20 cellular contexts compared by ENCODE assay signal in genomic region chr14:23610815-23611289, GRCh38. TPM values are rescaled to one million over a fixed set of nuclear protein-coding genes. Genes with fewer than 3 reads are reported as not detected.
DNase-seq lines count a peak whose midpoint lies in the region; ATAC-seq and TF ChIP-seq lines count a peak whose summit lies in the region.
"Had no signal": no experiment of that assay in that cellular context is flagged by ENCODE, and none has a peak within 500 bp of the region (broad histone marks: within the 10 kb centered on the region; RNA-seq: fewer than 3 reads in every experiment).

No MANE protein-coding gene starts in this region.

- H3K4me3 ChIP-seq in right lobe of liver: no peak overlapping the region
- H3K4me3 ChIP-seq in transverse colon: no peak overlapping the region
- H3K4me3 ChIP-seq: adrenal gland, GM12878, GM23248 had no signal

- H3K27ac ChIP-seq in right lobe of liver: peak overlapping the region in 2 of 3 donors; percentile 68 to 97
- peak overlapping the region; percentile 14 to 76 (median 68) for H3K27ac ChIP-seq in transverse colon
- H3K27ac ChIP-seq: adrenal gland, GM23248 had no signal

- CTCF ChIA-PET in activated CD8-positive, alpha-beta T cell treated with anti-CD3 and anti-CD28 coated beads for 36 hours (lab: Charles Lee): interaction anchor here (1.0 to 6.1 kb wide), 8 partner anchors 9 to 320 kb away, joined by 3 to 73 read pairs (median 4); no protein-coding TSS in a partner anchor
- CTCF ChIA-PET in Calu3 (lab: Charles Lee): interaction anchor here (0.6 to 1.8 kb wide), 3 partner anchors 21 to 325 kb away, joined by 7 read pairs; no protein-coding TSS in a partner anchor

- TF ChIP-seq CTCF in activated CD8-positive, alpha-beta T cell treated with anti-CD3 and anti-CD28 coated beads for 36 hours (IDR thresholded peaks at IDR 0.05): no peak
- TF ChIP-seq CTCF in right lobe of liver (IDR thresholded peaks at IDR 0.05) (no peak), transverse colon (IDR thresholded peaks at IDR 0.05) (no peak), Calu3 (IDR thresholded peaks at IDR 0.05; ENCODE audit: unreplicated experiment) (no peak)

- no peaks in the 10 kb centered on the region for H3K9me3 ChIP-seq in right lobe of liver
- no peaks in the 10 kb centered on the region for H3K9me3 ChIP-seq in transverse colon
- H3K9me3 ChIP-seq: adrenal gland had no signal

- H3K27me3 Mint-ChIP-seq in activated T-cell treated with anti-CD3 and anti-CD28 coated beads, Interleukin-2, amount 50 U/mL, for 72 hours (ENCODE audit: low read depth): no peaks in the 10 kb centered on the region
- H3K27me3 Mint-ChIP-seq in activated CD8-positive, alpha-beta T cell treated with anti-CD3 and anti-CD28 coated beads for 36 hours: peaks cover 3% of the 10 kb centered on the region
- H3K27me3 Mint-ChIP-seq in Calu3 (ENCODE audit: unreplicated experiment): peaks cover 13% of the 10 kb centered on the region

- in situ Hi-C loops in transverse colon (cut with MboI; ENCODE audit: low pct_ligation_motif_present in 1 of 4, low pct_unique_long_range_greater_than_20kb in 1 of 4, low sequenced_read_pairs in 3 of 4): no loop called here

- intact Hi-C loops in activated CD8-positive, alpha-beta T cell treated with anti-CD3 and anti-CD28 coated beads for 36 hours (cut with micrococcal nuclease): no loop called here
- intact Hi-C loops in right lobe of liver (cut with DNase I) (no loop called here), transverse colon (cut with DNase I; ENCODE audit: low total_unique reads) (no loop called here), Calu3 (cut with micrococcal nuclease; ENCODE audit: unreplicated experiment) (no loop called here)

- no TSS peak for BruUV-seq in Calu3 (replicated peaks; lab: Mats Ljungman, UMichigan)

- H3K27me3 ChIP-seq in right lobe of liver (no peaks in the 10 kb centered on the region), transverse colon (no peaks in the 10 kb centered on the region)
- H3K27me3 ChIP-seq: adrenal gland had no signal

- POLR2A ChIA-PET in activated CD8-positive, alpha-beta T cell treated with anti-CD3 and anti-CD28 coated beads for 36 hours (lab: Charles Lee): no interaction called here

- peaks cover 4 to 7% of the 10 kb centered on the region in 2 donors for H3K9me3 Mint-ChIP-seq in activated T-cell treated with anti-CD3 and anti-CD28 coated beads, Interleukin-2, amount 50 U/mL, for 72 hours
- H3K9me3 Mint-ChIP-seq in activated CD8-positive, alpha-beta T cell treated with anti-CD3 and anti-CD28 coated beads for 36 hours: peaks cover 14% of the 10 kb centered on the region
- H3K9me3 Mint-ChIP-seq in Calu3 (ENCODE audit: low read depth, unreplicated experiment): peaks cover 5% of the 10 kb centered on the region

- WGBS in right lobe of liver (ENCODE audit: insufficient coverage, low coverage, low lambda C conversion rate, missing lambda C conversion rate): 48% methylated on average over 4 of the region's 4 CpGs
- WGBS in transverse colon (ENCODE audit: low coverage in 1 of 2), 2 donors: 51 to 80% methylated on average over 1 to 4 of the region's 4 CpGs

- H3K36me3 ChIP-seq in right lobe of liver (no peaks in the 10 kb centered on the region), transverse colon (no peaks in the 10 kb centered on the region)
- H3K36me3 ChIP-seq: adrenal gland had no signal

- TF ChIP-seq POLR2A in right lobe of liver (IDR thresholded peaks at IDR 0.05) (no peak), transverse colon (IDR thresholded peaks at IDR 0.05) (no peak)

- H3K4me3 Mint-ChIP-seq in activated T-cell treated with anti-CD3 and anti-CD28 coated beads, Interleukin-2, amount 50 U/mL, for 72 hours: no peak overlapping the region
- H3K4me3 Mint-ChIP-seq in activated CD8-positive, alpha-beta T cell treated with anti-CD3 and anti-CD28 coated beads for 36 hours: no peak overlapping the region
- no peak overlapping the region for H3K4me3 Mint-ChIP-seq in Calu3 (ENCODE audit: low read depth, unreplicated experiment)

- no peak for ATAC-seq in activated T-cell treated with anti-CD3 and anti-CD28 coated beads, Interleukin-2, amount 50 U/mL, for 72 hours (replicated peaks in 1 of 2)
- no peak for ATAC-seq in activated CD8-positive, alpha-beta T cell treated with anti-CD3 and anti-CD28 coated beads for 36 hours
- ATAC-seq in right lobe of liver (no peak), GM18517 (IDR thresholded peaks at IDR 0.05; ENCODE audit: unreplicated experiment) (no peak)
- ATAC-seq: GM12878; Right ventricle myocardium inferior; stimulated activated naive CD8-positive, alpha-beta T cell treated with anti-CD3 and anti-CD28 coated beads, Interleukin-15, Interleukin-2, amounts not matched to agents 100 U/mL and 50 U/mL, for 24 hours had no signal

- peak overlapping the region; percentile 97 for H3K27ac Mint-ChIP-seq in activated T-cell treated with anti-CD3 and anti-CD28 coated beads, Interleukin-2, amount 50 U/mL, for 72 hours
- H3K27ac Mint-ChIP-seq in activated CD8-positive, alpha-beta T cell treated with anti-CD3 and anti-CD28 coated beads for 36 hours: peak overlapping the region; percentile 92
- H3K27ac Mint-ChIP-seq in Calu3 (ENCODE audit: unreplicated experiment): no peak overlapping the region

- TF ChIP-seq EP300 in transverse colon (IDR thresholded peaks at IDR 0.05; ENCODE audit: low read depth): no peak

- peaks cover 45% of the 10 kb centered on the region for H3K4me1 Mint-ChIP-seq in activated T-cell treated with anti-CD3 and anti-CD28 coated beads, Interleukin-2, amount 50 U/mL, for 72 hours (ENCODE audit: low read depth)
- peaks cover 49% of the 10 kb centered on the region for H3K4me1 Mint-ChIP-seq in activated CD8-positive, alpha-beta T cell treated with anti-CD3 and anti-CD28 coated beads for 36 hours (ENCODE audit: low read depth)
- H3K4me1 Mint-ChIP-seq in Calu3 (ENCODE audit: low read depth, unreplicated experiment): peaks cover 37% of the 10 kb centered on the region

- H3K36me3 Mint-ChIP-seq in activated T-cell treated with anti-CD3 and anti-CD28 coated beads, Interleukin-2, amount 50 U/mL, for 72 hours (ENCODE audit: insufficient read depth in 2 of 2): peaks cover 3 to 5% of the 10 kb centered on the region in 2 donors
- H3K36me3 Mint-ChIP-seq in activated CD8-positive, alpha-beta T cell treated with anti-CD3 and anti-CD28 coated beads for 36 hours (ENCODE audit: low read depth): peaks cover 5% of the 10 kb centered on the region
- no peaks in the 10 kb centered on the region for H3K36me3 Mint-ChIP-seq in Calu3 (ENCODE audit: insufficient read depth, unreplicated experiment)

- H3K4me1 ChIP-seq in right lobe of liver (peaks cover 0 to 67% (median 30%) of the 10 kb centered on the region in 4 donors), transverse colon (peaks cover 0 to 59% (median 40%) of the 10 kb centered on the region in 4 donors)
- H3K4me1 ChIP-seq: adrenal gland had no signal

- DNase-seq in activated T-cell treated with anti-CD3 and anti-CD28 coated beads, Interleukin-2, amount 50 U/mL, for 72 hours: no peak
- DNase-seq in activated T-cell treated with anti-CD3 and anti-CD28 coated beads for 4 hours (no peak), right lobe of liver (no peak), transverse colon (no peak), DMS 273 treated with DMSO at 0.1 percent for 48 hours (lab: John Stamatoyannopoulos, UW) (no peak), Calu3 (no peak)
- DNase-seq in activated CD8-positive, alpha-beta T cell treated with anti-CD3 and anti-CD28 coated beads for 36 hours: no peak
- DNase-seq: activated CD8-positive, alpha-beta memory T cell treated with anti-CD3 and anti-CD28 coated beads, Interleukin-2, amount 50 U/mL, for 48 hours; adrenal gland; effector CD8-positive, alpha-beta T cell; GM23248; islet precursor cell; mesenchymal stem cell; NCI-H1694 treated with DMSO at 0.1 percent for 48 hours; retina; stimulated activated naive CD8-positive, alpha-beta T cell treated with anti-CD3 and anti-CD28 coated beads, Interleukin-15, Interleukin-2, amounts not matched to agents 100 U/mL and 50 U/mL, for 24 hours had no signal

RNA-seq across cellular contexts. Expression of gene DHRS2, which starts 25.3 kb away (rescaled TPM):
- 10 to 100 TPM in 1 of 2 donors, 1 to 10 TPM in 1; 5.0 to 10.6 TPM for total RNA-seq in activated T-cell treated with anti-CD3 and anti-CD28 coated beads, Interleukin-2, amount 50 U/mL, for 72 hours
- 1 to 10 TPM; 3.3 to 3.5 TPM for total RNA-seq in activated CD8-positive, alpha-beta T cell treated with anti-CD3 and anti-CD28 coated beads for 36 hours
- total RNA-seq in right lobe of liver (10 to 100 TPM in 1 of 6 experiments, 1 to 10 TPM in 4, under 1 TPM in 1; 0.53 to 12.3 (median 4.2) TPM), transverse colon (not detected), Calu3 (2022) (1.8 and 3.0 TPM in 2 replicates)
- total RNA-seq: GM23248, Right ventricle myocardium inferior had no signal

RNA-seq across cellular contexts. Expression of gene JPH4, which starts 32.3 kb away (rescaled TPM):
- 1 to 10 TPM; 1.2 to 1.5 TPM for total RNA-seq in activated T-cell treated with anti-CD3 and anti-CD28 coated beads, Interleukin-2, amount 50 U/mL, for 72 hours
- under 1 TPM; 0.25 to 0.51 TPM for total RNA-seq in activated CD8-positive, alpha-beta T cell treated with anti-CD3 and anti-CD28 coated beads for 36 hours
- total RNA-seq in right lobe of liver (under 1 TPM in 3 of 6 experiments, not detected in 3; 0.07 to 0.20 (median 0.19) TPM), transverse colon (under 1 TPM in 2 of 4 donors, not detected in 2; 0.27 to 0.48 TPM), Calu3 (2022) (not detected in 2 replicates)
- total RNA-seq: A673, GM23248 had no signal

RNA-seq across cellular contexts. Expression of gene AP1G2, which starts 43.3 kb away (rescaled TPM):
- total RNA-seq in activated T-cell treated with anti-CD3 and anti-CD28 coated beads, Interleukin-2, amount 50 U/mL, for 72 hours: 100 to 1,000 TPM; 211 to 233 TPM
- total RNA-seq in activated CD8-positive, alpha-beta T cell treated with anti-CD3 and anti-CD28 coated beads for 36 hours: 100 to 1,000 TPM; 146 to 155 TPM
- total RNA-seq in right lobe of liver: 10 to 100 TPM; 13.6 to 25.9 (median 23.0) TPM
- 100 to 1,000 TPM; 163 to 508 (median 237) TPM for total RNA-seq in transverse colon
- 152 and 173 TPM in 2 replicates for total RNA-seq in Calu3 (2022)

RNA-seq across cellular contexts. Expression of gene THTPA, which starts 54.8 kb away (rescaled TPM):
- 1 to 10 TPM; 6.5 to 7.4 TPM for total RNA-seq in activated T-cell treated with anti-CD3 and anti-CD28 coated beads, Interleukin-2, amount 50 U/mL, for 72 hours
- 1 to 10 TPM; 5.1 to 7.6 TPM for total RNA-seq in activated CD8-positive, alpha-beta T cell treated with anti-CD3 and anti-CD28 coated beads for 36 hours
- 10 to 100 TPM in 4 of 6 experiments, 1 to 10 TPM in 2; 8.2 to 15.0 (median 11.4) TPM for total RNA-seq in right lobe of liver
- total RNA-seq in transverse colon: 10 to 100 TPM in 3 of 4 donors, 1 to 10 TPM in 1; 6.8 to 34.0 (median 26.0) TPM
- total RNA-seq in Calu3 (2022): 15.4 and 18.3 TPM in 2 replicates

RNA-seq across cellular contexts. Expression of gene ZFHX2, which starts 59.3 kb away (rescaled TPM):
- 1 to 10 TPM; 1.9 to 3.7 TPM for total RNA-seq in activated T-cell treated with anti-CD3 and anti-CD28 coated beads, Interleukin-2, amount 50 U/mL, for 72 hours
- total RNA-seq in activated CD8-positive, alpha-beta T cell treated with anti-CD3 and anti-CD28 coated beads for 36 hours: 1 to 10 TPM in 1 of 2 experiments, under 1 TPM in 1; 0.78 to 1.0 TPM
- total RNA-seq in right lobe of liver: under 1 TPM; 0.33 to 0.83 (median 0.47) TPM
- total RNA-seq in transverse colon: 1 to 10 TPM in 1 of 4 donors, under 1 TPM in 3; 0.20 to 1.1 (median 0.68) TPM
- total RNA-seq in Calu3 (2022): 3.7 TPM in 2 replicates
